Comparison of ENCODE assay signal across 8 cellular contexts in the genomic region with DNA sequence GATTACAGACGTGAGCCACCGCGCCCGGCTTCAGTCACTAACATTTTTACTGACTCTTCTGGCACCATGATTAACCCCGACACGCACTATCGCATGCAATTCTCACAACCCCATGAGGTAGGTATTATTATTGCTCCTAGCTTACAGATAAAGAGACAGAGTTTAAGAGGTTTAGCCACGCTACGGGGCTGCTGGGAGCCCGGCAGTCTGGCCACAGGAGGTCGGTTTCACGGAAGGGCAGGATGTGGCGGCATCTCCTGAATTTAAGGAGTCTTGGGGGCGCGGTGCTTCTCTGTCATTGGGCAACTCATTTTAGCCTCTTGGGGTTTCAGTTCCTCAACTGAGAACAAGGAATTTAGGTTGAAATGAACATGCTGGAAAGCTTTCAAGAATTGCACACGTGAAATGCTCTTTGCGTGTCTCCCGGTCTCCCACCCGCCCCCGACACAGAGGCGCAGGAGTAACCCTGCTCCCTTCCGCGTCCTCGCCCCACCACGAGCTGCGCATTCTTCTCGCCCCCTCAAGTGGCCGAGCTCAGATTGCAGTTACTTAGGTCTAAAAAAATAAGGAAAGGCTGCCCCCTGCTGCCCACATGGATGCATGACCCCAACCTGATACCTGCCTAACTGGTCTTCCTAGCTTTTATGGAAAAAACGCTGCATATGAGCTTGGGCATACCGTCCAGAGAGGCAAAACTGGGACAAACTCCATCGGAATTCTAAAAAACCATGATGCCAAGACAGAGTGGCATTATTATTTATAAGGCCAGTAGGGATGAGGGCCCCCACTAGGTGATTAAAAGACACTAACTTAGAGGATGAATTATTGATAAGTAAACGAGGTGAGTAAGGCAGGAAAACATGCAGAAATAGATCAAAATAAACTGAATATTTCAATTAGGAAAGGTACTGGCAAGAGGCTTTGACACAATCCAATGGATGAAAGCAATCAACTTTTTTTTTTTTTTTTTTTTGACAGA. TPM values are rescaled to one million over a fixed set of nuclear protein-coding genes. Genes with fewer than 3 reads are reported as not detected.
DNase-seq lines count a peak whose midpoint lies in the region; ATAC-seq and TF ChIP-seq lines count a peak whose summit lies in the region.

No MANE protein-coding gene starts in this region.

- peak; percentile 95 for ATAC-seq in GM21528 (IDR thresholded peaks at IDR 0.05; ENCODE audit: low FRiP score, unreplicated experiment)
- peak; percentile 87 for ATAC-seq in stimulated activated naive B cell treated with anti-CD40 and anti-IgM and Interleukin-4, amounts not matched to agents 10 μg/mL and 1 μg/mL and 100 μg/mL, for 72 hours (replicated peaks)

- H3K4me3 Mint-ChIP-seq in endothelial cell (ENCODE audit: unreplicated experiment) (peak overlapping the region; percentile 47), mesothelial cell of epicardium (peak overlapping the region; percentile 51)
- peak overlapping the region; percentile 68 to 70 for H3K4me3 Mint-ChIP-seq in stimulated activated naive B cell treated with anti-CD40 and anti-IgM and Interleukin-4, amounts not matched to agents 10 μg/mL and 1 μg/mL and 100 μg/mL, for 72 hours

- H3K9me3 Mint-ChIP-seq in endothelial cell (ENCODE audit: unreplicated experiment) = no peaks in the 10 kb centered on the region
- no peaks in the 10 kb centered on the region for H3K9me3 Mint-ChIP-seq in mesothelial cell of epicardium
- no peaks in the 10 kb centered on the region for H3K9me3 Mint-ChIP-seq in stimulated activated naive B cell treated with anti-CD40 and anti-IgM and Interleukin-4, amounts not matched to agents 10 μg/mL and 1 μg/mL and 100 μg/mL, for 72 hours

- H3K27ac Mint-ChIP-seq in endothelial cell (ENCODE audit: unreplicated experiment) = no peak overlapping the region
- H3K27ac Mint-ChIP-seq in mesothelial cell of epicardium = no peak overlapping the region
- peak overlapping the region; percentile 90 for H3K27ac Mint-ChIP-seq in stimulated activated naive B cell treated with anti-CD40 and anti-IgM and Interleukin-4, amounts not matched to agents 10 μg/mL and 1 μg/mL and 100 μg/mL, for 72 hours

- peaks cover 6% of the 10 kb centered on the region for H3K27me3 Mint-ChIP-seq in endothelial cell (ENCODE audit: unreplicated experiment)
- peaks cover 31% of the 10 kb centered on the region for H3K27me3 Mint-ChIP-seq in mesothelial cell of epicardium (ENCODE audit: low read depth)
- no peaks in the 10 kb centered on the region for H3K27me3 Mint-ChIP-seq in stimulated activated naive B cell treated with anti-CD40 and anti-IgM and Interleukin-4, amounts not matched to agents 10 μg/mL and 1 μg/mL and 100 μg/mL, for 72 hours

- H3K36me3 Mint-ChIP-seq in endothelial cell (ENCODE audit: low read depth, unreplicated experiment) (peaks cover 2% of the 10 kb centered on the region), mesothelial cell of epicardium (no peaks in the 10 kb centered on the region)
- H3K36me3 Mint-ChIP-seq in stimulated activated naive B cell treated with anti-CD40 and anti-IgM and Interleukin-4, amounts not matched to agents 10 μg/mL and 1 μg/mL and 100 μg/mL, for 72 hours = no peaks in the 10 kb centered on the region

- DNase-seq in DMS153 treated with DMSO at 0.1 percent for 48 hours (lab: John Stamatoyannopoulos, UW; ENCODE audit: unreplicated experiment) (peak; percentile 85), HUDEP-2 (lab: John Stamatoyannopoulos, UW; ENCODE audit: unreplicated experiment in 76 of 76) (peak in 72 of 76 experiments; percentile 15 to 84 (median 68)), NOMO-1 (lab: John Stamatoyannopoulos, UW; ENCODE audit: unreplicated experiment in 2 of 2) (peak; percentile 64 to 74), endothelial cell (ENCODE audit: low spot score) (peak; percentile 89), mesothelial cell of epicardium (ENCODE audit: low spot score in 2 of 2, unreplicated experiment in 2 of 2) (peak; percentile 71 to 91)
- DNase-seq in activated CD8-positive, alpha-beta memory T cell treated with anti-CD3 and anti-CD28 coated beads, Interleukin-2, amount 50 U/mL, for 24 hours (ENCODE audit: extremely low read depth) = peak; percentile 54
- DNase-seq in stimulated activated naive B cell treated with anti-CD40 and anti-IgM and Interleukin-4, amounts not matched to agents 10 μg/mL and 1 μg/mL and 100 μg/mL, for 72 hours = peak; percentile 84

- TF ChIP-seq CTCF in endothelial cell (IDR thresholded peaks at IDR 0.05; ENCODE audit: unreplicated experiment) = peak; percentile 99
- peak; percentile 95 for TF ChIP-seq CTCF in mesothelial cell of epicardium (IDR thresholded peaks at IDR 0.05; ENCODE audit: unreplicated experiment)

- H3K4me1 Mint-ChIP-seq in endothelial cell (ENCODE audit: unreplicated experiment) (no peaks in the 10 kb centered on the region), mesothelial cell of epicardium (peaks cover 4% of the 10 kb centered on the region)
- peaks cover 29 to 43% of the 10 kb centered on the region in 2 donors for H3K4me1 Mint-ChIP-seq in stimulated activated naive B cell treated with anti-CD40 and anti-IgM and Interleukin-4, amounts not matched to agents 10 μg/mL and 1 μg/mL and 100 μg/mL, for 72 hours

RNA-seq across cellular contexts. Expression of gene PRSS2, which starts 12.4 kb away (rescaled TPM):
- total RNA-seq in endothelial cell (ENCODE audit: unreplicated experiment) = 2.0 TPM
- total RNA-seq in mesothelial cell of epicardium = not detected in 3 replicates

RNA-seq across cellular contexts. Expression of gene PRSS1, which starts 33.9 kb away (rescaled TPM):
- total RNA-seq in endothelial cell (ENCODE audit: unreplicated experiment) = 0.82 TPM
- total RNA-seq in mesothelial cell of epicardium = not detected in 3 replicates

Comparison
In these comparisons a context has a peak if more than half of its experiments do, and no peak if none do; other contexts are left out.
1. Peak in every context shown above with its lines: DNase-seq and ATAC-seq.